Comparison of ENCODE assay signal across 10 cellular contexts in genomic region chr22:37024339-37025157, GRCh38.
"Had no signal": no experiment of that assay in that cellular context is flagged by ENCODE, and none has a peak within 500 bp of the region (broad histone marks: within the 10 kb centered on the region; RNA-seq: fewer than 3 reads in every experiment).

No MANE protein-coding gene starts in this region.

- H3K4me3 Mint-ChIP-seq: activated CD4-positive, alpha-beta memory T cell treated with anti-CD3 and anti-CD28 coated beads, Interleukin-2, amount 10 ng/mL, durations not matched to agents 7 days and 5 days; activated naive CD4-positive, alpha-beta T cell treated with anti-CD3 and anti-CD28 coated beads, Interleukin-2, amount 10 ng/mL, durations not matched to agents 7 days and 5 days; activated T-cell treated with anti-CD3 and anti-CD28 coated beads, Interleukin-2, amount 50 U/mL, for 24 hours; stimulated activated naive CD8-positive, alpha-beta T cell treated with anti-CD3 and anti-CD28 coated beads, Interleukin-15, amount 100 ng/mL, for 72 hours; T-helper 17 cell had no signal

- H3K27me3 Mint-ChIP-seq: activated CD4-positive, alpha-beta memory T cell treated with anti-CD3 and anti-CD28 coated beads, Interleukin-2, amount 10 ng/mL, durations not matched to agents 7 days and 5 days; T-helper 17 cell had no signal

- H3K27ac ChIP-seq: neutrophil had no signal

- DNase-seq: activated CD4-positive, alpha-beta memory T cell treated with anti-CD3 and anti-CD28 coated beads, Interleukin-2, amount 10 ng/mL, durations not matched to agents 7 days and 5 days; activated CD4-positive, alpha-beta T cell treated with anti-CD3 and anti-CD28 coated beads for 4 hours; activated naive CD4-positive, alpha-beta T cell treated with anti-CD3 and anti-CD28 coated beads, Interleukin-2, amount 10 ng/mL, durations not matched to agents 7 days and 5 days; activated T-cell treated with anti-CD3 and anti-CD28 coated beads, Interleukin-2, amount 50 U/mL, for 24 hours; stimulated activated naive CD8-positive, alpha-beta T cell treated with anti-CD3 and anti-CD28 coated beads, Interleukin-15, amount 100 ng/mL, for 72 hours; T-helper 17 cell had no signal

- H3K9me3 ChIP-seq: neutrophil had no signal

- H3K27ac Mint-ChIP-seq: activated CD4-positive, alpha-beta memory T cell treated with anti-CD3 and anti-CD28 coated beads, Interleukin-2, amount 10 ng/mL, durations not matched to agents 7 days and 5 days; activated naive CD4-positive, alpha-beta T cell treated with anti-CD3 and anti-CD28 coated beads, Interleukin-2, amount 10 ng/mL, durations not matched to agents 7 days and 5 days; activated T-cell treated with anti-CD3 and anti-CD28 coated beads, Interleukin-2, amount 50 U/mL, for 24 hours; T-helper 17 cell had no signal

- FAIRE-seq: astrocyte, endometrium, keratinocyte had no signal

- H3K27me3 ChIP-seq: neutrophil had no signal

- H3K9me3 Mint-ChIP-seq: activated CD4-positive, alpha-beta memory T cell treated with anti-CD3 and anti-CD28 coated beads, Interleukin-2, amount 10 ng/mL, durations not matched to agents 7 days and 5 days; activated naive CD4-positive, alpha-beta T cell treated with anti-CD3 and anti-CD28 coated beads, Interleukin-2, amount 10 ng/mL, durations not matched to agents 7 days and 5 days; activated T-cell treated with anti-CD3 and anti-CD28 coated beads, Interleukin-2, amount 50 U/mL, for 24 hours; stimulated activated naive CD8-positive, alpha-beta T cell treated with anti-CD3 and anti-CD28 coated beads, Interleukin-15, amount 100 ng/mL, for 72 hours had no signal
